In genomic region chr5:136802382-136802781, GRCh38 we compare ENCODE assay signal across 10 cellular contexts.
DNase-seq lines count a peak whose midpoint lies in the region; ATAC-seq and TF ChIP-seq lines count a peak whose summit lies in the region.
"Had no signal": no experiment of that assay in that cellular context is flagged by ENCODE, and none has a peak within 500 bp of the region (broad histone marks: within the 10 kb centered on the region; RNA-seq: fewer than 3 reads in every experiment).

No MANE protein-coding gene starts in this region.

- TF ChIP-seq CTCF in HEK293 (tag by site-specific recombination; IDR thresholded peaks at IDR 0.05) (peak; percentile 16; the same call in 1 of the 2 replicates), spleen (IDR thresholded peaks at IDR 0.05 in 8 of 11, conservative IDR thresholded peaks at IDR 0.05 in 3 of 11) (no peak)

- H3K9me3 ChIP-seq in HEK293 (ENCODE audit: control insufficient read depth, insufficient read depth, low read depth, low read length): no peaks in the 10 kb centered on the region
- peaks cover 0 to 4% (median 0%) of the 10 kb centered on the region in 8 donors for H3K9me3 ChIP-seq in spleen

- no peak for TF ChIP-seq POLR2A in spleen (IDR thresholded peaks at IDR 0.05)

- POLR2A ChIA-PET in HEK293 (lab: Yijun Ruan, JAX): no interaction called here

- ATAC-seq in left ventricle myocardium superior: peak; percentile 49
- ATAC-seq in GM19397 (IDR thresholded peaks at IDR 0.05; ENCODE audit: unreplicated experiment): no peak
- ATAC-seq in left colon: no peak

- H3K4me3 ChIP-seq in HEK293 (ENCODE audit: low read depth, low read length) (no peak overlapping the region), spleen (no peak overlapping the region)

- DNase-seq in A172 (ENCODE audit: low spot score) (peak; percentile 28), RPMI7951 (ENCODE audit: low read depth) (peak; percentile 38), left ventricle myocardium superior (no peak), spleen (no peak), left colon (no peak)
- DNase-seq in activated naive CD4-positive, alpha-beta T cell (lab: John Stamatoyannopoulos, UW): no peak
- DNase-seq: activated CD8-positive, alpha-beta memory T cell treated with anti-CD3 and anti-CD28 coated beads, Interleukin-2, amount 50 U/mL, for 48 hours; NCI-H187 treated with DMSO at 0.1 percent for 48 hours had no signal

- WGBS in spleen, 5 donors: 49 to 73% (median 58%) methylated on average over 2 of the region's 2 CpGs

- intact Hi-C loops in left ventricle myocardium superior (cut with micrococcal nuclease) (loop anchor here (10.0 kb wide), 1 partner anchor 252 kb away; no protein-coding TSS in a partner anchor), spleen (cut with DNase I; ENCODE audit: low total_unique reads) (no loop called here), left colon (cut with DNase I, micrococcal nuclease) (no loop called here)

- no peaks in the 10 kb centered on the region for H3K36me3 ChIP-seq in HEK293 (ENCODE audit: control insufficient read depth in 2 of 2, insufficient read depth in 1 of 2, low read length in 2 of 2)
- no peaks in the 10 kb centered on the region for H3K36me3 ChIP-seq in spleen

- no peaks in the 10 kb centered on the region for H3K27me3 ChIP-seq in spleen (replicated peaks in 1 of 7)

- H3K27ac ChIP-seq in HEK293 (ENCODE audit: extremely low read depth, low read depth, low read length): no peak overlapping the region
- H3K27ac ChIP-seq in spleen: no peak overlapping the region

- CTCF ChIA-PET in HEK293 (lab: Yijun Ruan, JAX): interaction anchor here (0.6 to 2.7 kb wide), 11 partner anchors 9 to 940 kb away, joined by 3 to 9 read pairs (median 4); no protein-coding TSS in a partner anchor

- H3K4me1 ChIP-seq in HEK293 (ENCODE audit: control insufficient read depth, insufficient read depth, low read length) (no peaks in the 10 kb centered on the region), spleen (no peaks in the 10 kb centered on the region)

TF ChIP-seq in HEK293, 187 proteins besides CTCF, POLR2A, EP300 and RAD21:
- TF ChIP-seq ZSCAN23 (tag by site-specific recombination; IDR thresholded peaks at IDR 0.05) (no peak), ZNF639 (tag by site-specific recombination; IDR thresholded peaks at IDR 0.05) (no peak), PBX3 (CRISPR knock-in tag; IDR thresholded peaks at IDR 0.05) (no peak), ZNF654 (tag by site-specific recombination; IDR thresholded peaks at IDR 0.05; ENCODE audit: low read depth) (peak; percentile 63), REPIN1 (tag by site-specific recombination; IDR thresholded peaks at IDR 0.05; ENCODE audit: low read depth) (no peak), ZNF114 (tag by site-specific recombination; IDR thresholded peaks at IDR 0.05) (no peak), WT1 (tag by site-specific recombination; IDR thresholded peaks at IDR 0.05) (no peak), ZNF560 (tag by site-specific recombination; IDR thresholded peaks at IDR 0.05; ENCODE audit: borderline replicate concordance) (no peak)
TF ChIP-seq in HEK293: peak in this region for 1.

Comparison
In these comparisons a context has a peak if more than half of its experiments do, and no peak if none do; other contexts are left out.
1. DNase-seq: peak in A172 (single experiment) and RPMI7951 (single experiment); none in left ventricle myocardium superior (single experiment), activated naive CD4-positive, alpha-beta T cell (0 of 4), spleen (single experiment) and left colon (0 of 2).